In genomic region chr6:106125925-106126435, GRCh38 we compare ENCODE assay signal across 11 cellular contexts. TPM values are rescaled to one million over a fixed set of nuclear protein-coding genes. Genes with fewer than 3 reads are reported as not detected.
DNase-seq lines count a peak whose midpoint lies in the region; ATAC-seq and TF ChIP-seq lines count a peak whose summit lies in the region.
"Had no signal": no experiment of that assay in that cellular context is flagged by ENCODE, and none has a peak within 500 bp of the region (broad histone marks: within the 10 kb centered on the region; RNA-seq: fewer than 3 reads in every experiment).

No MANE protein-coding gene starts in this region.

- POLR2A ChIA-PET in CD4-positive, alpha-beta T cell (lab: Charles Lee), result interaction anchor here (0.6 to 1.3 kb wide), 4 partner anchors 9 to 164 kb away, joined by 3 to 4 read pairs (median 3); no protein-coding TSS in a partner anchor

- peak overlapping the region; percentile 81 for H3K4me3 Mint-ChIP-seq in CD4-positive, alpha-beta T cell

- H3K36me3 Mint-ChIP-seq in CD4-positive, alpha-beta T cell (ENCODE audit: low read depth), result no peaks in the 10 kb centered on the region

- peak overlapping the region; percentile 3 for H3K27ac Mint-ChIP-seq in CD4-positive, alpha-beta T cell

- H3K4me3 ChIP-seq in testis, result no peak overlapping the region
- H3K4me3 ChIP-seq: upper lobe of left lung had no signal

- TF ChIP-seq POLR2A in testis (IDR thresholded peaks at IDR 0.05), result no peak

- ATAC-seq in CD4-positive, alpha-beta T cell (ENCODE audit: poor library complexity), result peak; percentile 79
- ATAC-seq in GM19397 (IDR thresholded peaks at IDR 0.05; ENCODE audit: unreplicated experiment), result peak; percentile 58
- peak; percentile 58 for ATAC-seq in HG03571 (IDR thresholded peaks at IDR 0.05; ENCODE audit: unreplicated experiment)

- H3K9me3 Mint-ChIP-seq in CD4-positive, alpha-beta T cell, result no peaks in the 10 kb centered on the region

- intact Hi-C loops in CD4-positive, alpha-beta T cell (cut with DNase I, micrococcal nuclease), result no loop called here
- intact Hi-C loops in testis (cut with DNase I; ENCODE audit: low total_unique reads), result no loop called here

- no peak overlapping the region for H3K27ac ChIP-seq in CD4-positive, alpha-beta T cell (ENCODE audit: low read depth, low read length)
- H3K27ac ChIP-seq in testis, result no peak overlapping the region
- H3K27ac ChIP-seq: upper lobe of left lung had no signal

- H3K27me3 Mint-ChIP-seq in CD4-positive, alpha-beta T cell, result peaks cover 3% of the 10 kb centered on the region

- peak in 4 of 10 experiments; percentile 17 to 35 (median 24) for DNase-seq in CD4-positive, alpha-beta T cell
- peak; percentile 41 for DNase-seq in activated effector memory CD4-positive, alpha-beta T cell treated with Interleukin-2 at 50 U/mL for 16 hours
- DNase-seq in testis, result no peak
- DNase-seq in ecto neural progenitor cell (ENCODE audit: low spot score), result no peak
- DNase-seq in hippocampal formation (lab: John Stamatoyannopoulos, UW), result no peak
- DNase-seq in islet precursor cell, result no peak
- DNase-seq: cerebellar nuclear complex, NCI-H510A had no signal

- WGBS in testis, 2 donors, result 90 to 94% methylated on average over 11 of the region's 11 CpGs

- no peaks in the 10 kb centered on the region for H3K36me3 ChIP-seq in testis (ENCODE audit: low read depth, missing control alignments)
- H3K36me3 ChIP-seq: upper lobe of left lung had no signal

- CTCF ChIA-PET in CD4-positive, alpha-beta T cell (lab: Charles Lee), result interaction anchor here (1.2 to 2.2 kb wide), 3 partner anchors 8 to 97 kb away, joined by 3 to 7 read pairs (median 6); no protein-coding TSS in a partner anchor

- H3K4me1 ChIP-seq in testis, result no peaks in the 10 kb centered on the region
- H3K4me1 ChIP-seq: upper lobe of left lung had no signal

- no peaks in the 10 kb centered on the region for H3K9me3 ChIP-seq in CD4-positive, alpha-beta T cell (ENCODE audit: control insufficient read depth, low read length)
- H3K9me3 ChIP-seq in testis, result no peaks in the 10 kb centered on the region
- H3K9me3 ChIP-seq: upper lobe of left lung had no signal

- H3K27me3 ChIP-seq in CD4-positive, alpha-beta T cell (ENCODE audit: control insufficient read depth, insufficient read depth, low read length), result no peaks in the 10 kb centered on the region
- no peaks in the 10 kb centered on the region for H3K27me3 ChIP-seq in testis
- H3K27me3 ChIP-seq: upper lobe of left lung had no signal

- TF ChIP-seq CTCF in CD4-positive, alpha-beta T cell (IDR thresholded peaks at IDR 0.05), result no peak
- no peak for TF ChIP-seq CTCF in testis (IDR thresholded peaks at IDR 0.05)

- H3K4me1 Mint-ChIP-seq in CD4-positive, alpha-beta T cell (ENCODE audit: low read depth), result peaks cover 24% of the 10 kb centered on the region

RNA-seq across cellular contexts. Expression of gene PRDM1, which starts 39.8 kb away (rescaled TPM):
- total RNA-seq in CD4-positive, alpha-beta T cell, result 10 to 100 TPM; 69.9 to 83.4 TPM
- 1 to 10 TPM; 3.5 to 4.1 TPM for total RNA-seq in testis
- 3.3 TPM for polyA plus RNA-seq in testis (ENCODE audit: insufficient read depth, low read depth, low replicate concordance)

Comparison
In these comparisons a context has a peak if more than half of its experiments do, and no peak if none do; other contexts are left out.
1. RNA of gene PRDM1, which starts 39.8 kb away (total RNA-seq): 69.9 to 83.4 TPM in CD4-positive, alpha-beta T cell; 3.5 to 4.1 TPM in testis; every median in the first group is over 10 times any median in the second.
2. Peak in every context shown above with its lines, with median percentiles within 50 percentile points of each other: ATAC-seq.